14 cellular contexts compared by ENCODE assay signal in the genomic region with DNA sequence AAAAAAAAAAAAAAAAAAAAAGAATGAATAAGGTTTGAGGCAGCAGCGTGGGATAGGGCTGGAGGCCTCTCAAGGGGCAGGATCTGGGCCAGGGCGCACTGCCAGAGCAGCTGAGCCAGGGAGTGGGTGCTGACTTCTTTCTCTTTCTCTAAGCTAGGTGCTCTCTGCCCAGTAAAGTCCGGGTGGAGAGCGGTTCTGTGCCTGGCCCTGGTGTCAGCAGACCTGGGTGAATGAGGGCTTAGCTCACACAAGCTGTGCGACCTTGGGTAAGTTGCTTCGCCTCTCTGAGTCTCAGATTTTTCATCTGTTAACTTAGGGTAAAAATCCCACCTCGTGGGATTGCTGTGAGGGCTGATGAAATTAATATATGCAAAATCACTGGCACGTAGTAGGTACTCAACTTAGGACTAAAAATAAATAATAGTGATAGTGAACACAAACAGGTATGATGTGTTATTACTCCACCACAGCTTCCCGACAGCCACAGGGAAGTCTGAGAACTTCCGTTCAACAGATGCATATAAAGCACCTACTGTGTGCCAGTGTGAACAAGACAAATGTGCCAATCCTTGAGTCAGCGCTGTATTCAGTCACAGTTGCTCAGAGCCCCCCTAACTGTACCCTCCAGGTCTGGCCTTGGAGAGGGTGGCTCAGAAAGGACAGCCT. TPM values are rescaled to one million over a fixed set of nuclear protein-coding genes. Genes with fewer than 3 reads are reported as not detected.
A peak's percentile ranks its signal among the peaks of the same experiment; 100 is the strongest.
DNase-seq lines count a peak whose midpoint lies in the region; TF ChIP-seq lines count a peak whose summit lies in the region.
"Had no signal": no experiment of that assay in that cellular context is flagged by ENCODE, and none has a peak within 500 bp of the region (broad histone marks: within the 10 kb centered on the region; RNA-seq: fewer than 3 reads in every experiment).

No MANE protein-coding gene starts in this region.

- no peaks in the 10 kb centered on the region for H3K9me3 Mint-ChIP-seq in endodermal cell
- peaks cover 0 to 6% (median 0%) of the 10 kb centered on the region in 7 donors for H3K9me3 Mint-ChIP-seq in CD14-positive monocyte
- H3K9me3 Mint-ChIP-seq: activated CD8-positive, alpha-beta T cell treated with anti-CD3 and anti-CD28 coated beads for 36 hours; memory B cell; stimulated activated naive CD8-positive, alpha-beta T cell treated with anti-CD3 and anti-CD28 coated beads, Interleukin-15, amount 100 ng/mL, for 72 hours had no signal

- no peaks in the 10 kb centered on the region for H3K79me2 ChIP-seq in parathyroid adenoma

- H3K4me1 ChIP-seq in parathyroid adenoma (no peaks in the 10 kb centered on the region), endodermal cell (ENCODE audit: control insufficient read depth, insufficient read depth, low read length) (peaks cover 11% of the 10 kb centered on the region)

- H3K4me3 Mint-ChIP-seq in endodermal cell (no peak overlapping the region), CD14-positive monocyte (no peak overlapping the region)
- H3K4me3 Mint-ChIP-seq: activated CD8-positive, alpha-beta T cell treated with anti-CD3 and anti-CD28 coated beads for 36 hours; memory B cell; stimulated activated naive CD8-positive, alpha-beta T cell treated with anti-CD3 and anti-CD28 coated beads, Interleukin-15, amount 100 ng/mL, for 72 hours had no signal

- H3K9me3 ChIP-seq in parathyroid adenoma (ENCODE audit: control insufficient read depth, low read length) (no peaks in the 10 kb centered on the region), endodermal cell (ENCODE audit: control insufficient read depth, low read length) (no peaks in the 10 kb centered on the region)

- H3K4me3 ChIP-seq in fibroblast of pulmonary artery (replicated peaks; ENCODE audit: low read depth, low read length): no peak overlapping the region
- H3K4me3 ChIP-seq in parathyroid adenoma (ENCODE audit: low read depth, low read length): peak overlapping the region; percentile 10
- H3K4me3 ChIP-seq in endodermal cell (ENCODE audit: low read length): no peak overlapping the region

- WGBS in endodermal cell (ENCODE audit: insufficient coverage in 1 of 2, insufficient read length in 1 of 2), 2 experiments: 91 to 92% methylated on average over 7 to 11 of the region's 11 CpGs

- H3K27me3 Mint-ChIP-seq in endodermal cell (ENCODE audit: insufficient read depth): peaks cover 59% of the 10 kb centered on the region
- H3K27me3 Mint-ChIP-seq in CD14-positive monocyte (ENCODE audit: low read depth in 3 of 3): peaks cover 32 to 45% (median 43%) of the 10 kb centered on the region in 3 donors

- H3K4me1 Mint-ChIP-seq in endodermal cell: peaks cover 14% of the 10 kb centered on the region
- peaks cover 11% of the 10 kb centered on the region for H3K4me1 Mint-ChIP-seq in CD14-positive monocyte

- no peaks in the 10 kb centered on the region for H3K27me3 ChIP-seq in parathyroid adenoma (ENCODE audit: control insufficient read depth, insufficient read depth, low read length)
- peaks cover 30% of the 10 kb centered on the region for H3K27me3 ChIP-seq in endodermal cell (ENCODE audit: control insufficient read depth, insufficient read depth, low read length, poor library complexity, severe bottlenecking)

- peak; percentile 55 for DNase-seq in Ammon's horn (ENCODE audit: low spot score)
- peak; percentile 77 for DNase-seq in RKO (ENCODE audit: low spot score)
- peak; percentile 87 for DNase-seq in fibroblast of pulmonary artery (ENCODE audit: low read depth)
- no peak for DNase-seq in NCI-H69 (lab: John Stamatoyannopoulos, UW)
- DNase-seq in endodermal cell: no peak
- DNase-seq in CD14-positive monocyte (ENCODE audit: low spot score): no peak
- DNase-seq in NCI-H526 (lab: John Stamatoyannopoulos, UW): no peak
- DNase-seq: activated CD8-positive, alpha-beta T cell treated with anti-CD3 and anti-CD28 coated beads for 36 hours; Karpas-422; stimulated activated naive CD8-positive, alpha-beta T cell treated with anti-CD3 and anti-CD28 coated beads, Interleukin-15, amount 100 ng/mL, for 72 hours had no signal

- H3K36me3 ChIP-seq in parathyroid adenoma (ENCODE audit: control insufficient read depth, insufficient read depth, low read length) (no peaks in the 10 kb centered on the region), endodermal cell (ENCODE audit: control insufficient read depth, insufficient read depth, low read length) (no peaks in the 10 kb centered on the region)

- TF ChIP-seq CTCF in fibroblast of pulmonary artery (IDR thresholded peaks at IDR 0.05; ENCODE audit: low read length, missing control alignments) (no peak), parathyroid adenoma (IDR thresholded peaks at IDR 0.05) (no peak), endodermal cell (conservative IDR thresholded peaks at IDR 0.05) (no peak), CD14-positive monocyte (IDR thresholded peaks at IDR 0.05) (no peak)

- intact Hi-C loops in CD14-positive monocyte (cut with micrococcal nuclease): no loop called here

- no peak overlapping the region for H2AFZ ChIP-seq in parathyroid adenoma

- H3K27ac ChIP-seq in parathyroid adenoma (no peak overlapping the region), endodermal cell (ENCODE audit: low read depth, low read length) (no peak overlapping the region)

- H3K36me3 Mint-ChIP-seq in endodermal cell (ENCODE audit: low read depth): no peaks in the 10 kb centered on the region
- H3K36me3 Mint-ChIP-seq in CD14-positive monocyte: peaks cover 0 to 3% of the 10 kb centered on the region in 2 donors
- H3K36me3 Mint-ChIP-seq: memory B cell had no signal

- no peak overlapping the region for H3K27ac Mint-ChIP-seq in endodermal cell
- H3K27ac Mint-ChIP-seq in CD14-positive monocyte: no peak overlapping the region
- H3K27ac Mint-ChIP-seq: activated CD8-positive, alpha-beta T cell treated with anti-CD3 and anti-CD28 coated beads for 36 hours; memory B cell; stimulated activated naive CD8-positive, alpha-beta T cell treated with anti-CD3 and anti-CD28 coated beads, Interleukin-15, amount 100 ng/mL, for 72 hours had no signal

- H3K9ac ChIP-seq in parathyroid adenoma (no peak overlapping the region), endodermal cell (ENCODE audit: extremely low read depth, low read length, poor library complexity, severe bottlenecking) (no peak overlapping the region)

- H3K4me2 ChIP-seq in parathyroid adenoma (ENCODE audit: low read length): peak overlapping the region; percentile 39

RNA-seq across cellular contexts. Expression of gene FAM131C, which starts 2.0 kb away (rescaled TPM):
- 1 to 10 TPM in 1 of 2 donors, under 1 TPM in 1; 0.66 to 2.5 TPM for total RNA-seq in endodermal cell
- 3.7 TPM for polyA plus RNA-seq in endodermal cell (2013, experiment 1 of 2)
- 2.4 TPM for polyA plus RNA-seq in endodermal cell (2013, experiment 2 of 2)
- not detected for polyA plus RNA-seq in CD14-positive monocyte

RNA-seq across cellular contexts. Expression of gene CLCNKB, which starts 31.9 kb away (rescaled TPM):
- total RNA-seq in endodermal cell: 1 to 10 TPM; 3.6 to 3.7 TPM
- polyA plus RNA-seq in endodermal cell (2013, experiment 1 of 2): 3.4 TPM
- polyA plus RNA-seq in endodermal cell (2013, experiment 2 of 2): 2.0 TPM
- not detected for polyA plus RNA-seq in CD14-positive monocyte
- total RNA-seq: activated CD8-positive, alpha-beta T cell treated with anti-CD3 and anti-CD28 coated beads for 36 hours; esophagus mucosa had no signal

RNA-seq across cellular contexts. Expression of gene CLCNKA, which starts 53.6 kb away (rescaled TPM):
- total RNA-seq in endodermal cell: 1 to 10 TPM; 3.2 to 3.5 TPM
- polyA plus RNA-seq in endodermal cell (2013, experiment 1 of 2): 0.18 TPM
- 0.37 TPM for polyA plus RNA-seq in endodermal cell (2013, experiment 2 of 2)
- polyA plus RNA-seq in CD14-positive monocyte: not detected
- total RNA-seq: activated CD8-positive, alpha-beta T cell treated with anti-CD3 and anti-CD28 coated beads for 36 hours; NCI-H460 had no signal

RNA-seq across cellular contexts. Expression of gene HSPB7, which starts 57.6 kb away (rescaled TPM):
- total RNA-seq in endodermal cell: under 1 TPM in 1 of 2 donors, not detected in 1; 0.15 TPM
- 0.18 TPM for polyA plus RNA-seq in endodermal cell (2013, experiment 1 of 2)
- polyA plus RNA-seq in endodermal cell (2013, experiment 2 of 2): not detected
- not detected for polyA plus RNA-seq in CD14-positive monocyte
- total RNA-seq: activated CD8-positive, alpha-beta T cell treated with anti-CD3 and anti-CD28 coated beads for 36 hours; NCI-H460 had no signal

Comparison
In these comparisons a context has a peak if more than half of its experiments do, and no peak if none do; other contexts are left out.
1. DNase-seq: peak in Ammon's horn (single experiment), RKO (single experiment) and fibroblast of pulmonary artery (single experiment); none in NCI-H69 (single experiment), endodermal cell (single experiment), CD14-positive monocyte (single experiment) and NCI-H526 (0 of 2).